8 cellular contexts compared by ENCODE assay signal in genomic region chr16:67666538-67667433, GRCh38. TPM values are rescaled to one million over a fixed set of nuclear protein-coding genes. Genes with fewer than 3 reads are reported as not detected.
A peak's percentile ranks its signal among the peaks of the same experiment; 100 is the strongest.
DNase-seq lines count a peak whose midpoint lies in the region; ATAC-seq, FAIRE-seq and TF ChIP-seq lines count a peak whose summit lies in the region.

TSS of gene C16orf86 (plus strand) at chr16:67666814. CDS start at chr16:67666971, 157 bp downstream.
TSS of gene ENKD1 (minus strand) at chr16:67666750. CDS start at chr16:67666442, 308 bp downstream.

- no peaks in the 10 kb centered on the region for H3K9me3 ChIP-seq in kidney (ENCODE audit: control insufficient read depth in 1 of 2, low read length in 2 of 2)

- DNase-seq in GM04504 (ENCODE audit: low read depth) (peak; percentile 47), NCI-H1930 (lab: John Stamatoyannopoulos, UW) (peak; percentile 49 to 75), kidney (peak; percentile 95)
- DNase-seq in activated CD4-positive, CD25-positive, alpha-beta regulatory T cell treated with anti-CD3 and anti-CD28 coated beads, Interleukin-2, amount 50 U/mL, for 16 hours (ENCODE audit: low read depth, low spot score), result peak; percentile 69
- DNase-seq in central memory CD4-positive, alpha-beta T cell, result peak; percentile 78
- DNase-seq in stimulated activated CD4-positive, alpha-beta T cell treated with anti-CD3 and anti-CD28 coated beads, Interleukin-15, amount 100 ng/mL, for 1 hour (ENCODE audit: low read depth in 1 of 2, low spot score in 1 of 2), result peak; percentile 68

- TF ChIP-seq CTCF in kidney (IDR thresholded peaks at IDR 0.05; ENCODE audit: borderline replicate concordance, extremely low read depth, insufficient read depth), result no peak

- H3K4me1 ChIP-seq in kidney (ENCODE audit: control insufficient read depth in 1 of 2, insufficient read depth in 1 of 2, low read depth in 1 of 2, low read length in 2 of 2), result peaks cover 11 to 23% of the 10 kb centered on the region in 2 donors

- FAIRE-seq in kidney (lab: Jason Lieb, UNC), result no peak

- intact Hi-C loops in kidney (cut with DNase I), result no loop called here

- peak within 1 kb of the TSS; percentile 69 to 78 for H3K9ac ChIP-seq in kidney (ENCODE audit: low read length in 2 of 2)

- H3K36me3 ChIP-seq in kidney (ENCODE audit: control insufficient read depth in 1 of 2, insufficient read depth in 2 of 2, low read length in 2 of 2), result peaks cover 0 to 3% of the 10 kb centered on the region in 2 donors

- peak within 1 kb of the TSS; percentile 86 to 92 for H3K27ac ChIP-seq in kidney (ENCODE audit: low read depth in 2 of 2, low read length in 2 of 2)

- H3K4me3 ChIP-seq in kidney (ENCODE audit: low read length in 2 of 2), result peak within 1 kb of the TSS; percentile 77 to 79

- ATAC-seq in HG02588 (IDR thresholded peaks at IDR 0.05; ENCODE audit: unreplicated experiment) (peak; percentile 64), GM18861 (IDR thresholded peaks at IDR 0.05; ENCODE audit: unreplicated experiment) (no peak)

RNA-seq across cellular contexts. Expression of gene C16orf86, which starts in this region (rescaled TPM):
- 6.6 TPM for total RNA-seq in kidney
- 11.2 TPM for polyA plus RNA-seq in kidney (ENCODE audit: insufficient read depth, low read depth, low replicate concordance)

RNA-seq across cellular contexts. Expression of gene ENKD1, which starts in this region (rescaled TPM):
- total RNA-seq in kidney, result 30.2 TPM
- 38.3 TPM for polyA plus RNA-seq in kidney (ENCODE audit: insufficient read depth, low read depth, low replicate concordance)
